8 cellular contexts compared by ENCODE assay signal in genomic region chr1:70204139-70204538, GRCh38. TPM values are rescaled to one million over a fixed set of nuclear protein-coding genes. Genes with fewer than 3 reads are reported as not detected.
A peak's percentile ranks its signal among the peaks of the same experiment; 100 is the strongest.
DNase-seq lines count a peak whose midpoint lies in the region; ATAC-seq and TF ChIP-seq lines count a peak whose summit lies in the region.

No MANE protein-coding gene starts in this region.

- CTCF ChIA-PET in activated CD4-positive, alpha-beta T cell treated with anti-CD3 and anti-CD28 coated beads, Interleukin-2, amount 10 ng/mL, durations not matched to agents 7 days and 5 days (lab: Charles Lee), result interaction anchor here (0.6 kb wide), 1 partner anchor 42 kb away, joined by 3 read pairs; no protein-coding TSS in a partner anchor

- H3K4me3 ChIP-seq in fibroblast of pulmonary artery (replicated peaks; ENCODE audit: low read depth, low read length), result peak overlapping the region; percentile 99
- H3K4me3 ChIP-seq in spleen, result peak overlapping the region in 5 of 8 donors; percentile 63 to 82 (median 69)

- WGBS in spleen, 5 donors, result 89 to 98% (median 94%) methylated on average over 1 of the region's 1 CpG

- no peaks in the 10 kb centered on the region for H3K9me3 Mint-ChIP-seq in activated CD4-positive, alpha-beta T cell treated with anti-CD3 and anti-CD28 coated beads, Interleukin-2, amount 10 ng/mL, durations not matched to agents 7 days and 5 days

- H3K4me3 Mint-ChIP-seq in activated CD4-positive, alpha-beta T cell treated with anti-CD3 and anti-CD28 coated beads, Interleukin-2, amount 10 ng/mL, durations not matched to agents 7 days and 5 days, result peak overlapping the region; percentile 100
- peak overlapping the region; percentile 96 for H3K4me3 Mint-ChIP-seq in T-helper 17 cell

- H3K27me3 ChIP-seq in spleen (replicated peaks in 1 of 7), result no peaks in the 10 kb centered on the region

- H3K36me3 ChIP-seq in spleen, result peaks cover 0 to 17% (median 0%) of the 10 kb centered on the region in 6 donors

- no peak overlapping the region for H3K27ac ChIP-seq in spleen

- POLR2A ChIA-PET in activated CD4-positive, alpha-beta T cell treated with anti-CD3 and anti-CD28 coated beads, Interleukin-2, amount 10 ng/mL, durations not matched to agents 7 days and 5 days (lab: Charles Lee), result interaction anchor here (1.3 kb wide), 1 partner anchor 149 kb away, joined by 4 read pairs; no protein-coding TSS in a partner anchor

- ATAC-seq in T-helper 17 cell (no peak), HG02763 (IDR thresholded peaks at IDR 0.05; ENCODE audit: unreplicated experiment) (no peak)

- H3K36me3 Mint-ChIP-seq in activated CD4-positive, alpha-beta T cell treated with anti-CD3 and anti-CD28 coated beads, Interleukin-2, amount 10 ng/mL, durations not matched to agents 7 days and 5 days (ENCODE audit: low read depth), result peaks cover 22% of the 10 kb centered on the region
- no peaks in the 10 kb centered on the region for H3K36me3 Mint-ChIP-seq in T-helper 17 cell (ENCODE audit: low read depth)

- no peak for DNase-seq in activated CD4-positive, alpha-beta T cell treated with anti-CD3 and anti-CD28 coated beads, Interleukin-2, amount 10 ng/mL, durations not matched to agents 7 days and 5 days
- no peak for DNase-seq in activated CD4-positive, alpha-beta T cell treated with anti-CD3 and anti-CD28 coated beads for 4 hours
- DNase-seq in T-helper 17 cell (no peak), fibroblast of pulmonary artery (ENCODE audit: low read depth) (no peak), spleen (no peak), inferior parietal cortex (ENCODE audit: extremely low spot score) (no peak), LoVo (ENCODE audit: low spot score) (no peak)

- intact Hi-C loops in spleen (cut with DNase I; ENCODE audit: low total_unique reads), result no loop called here

- peak overlapping the region; percentile 100 for H3K27ac Mint-ChIP-seq in activated CD4-positive, alpha-beta T cell treated with anti-CD3 and anti-CD28 coated beads, Interleukin-2, amount 10 ng/mL, durations not matched to agents 7 days and 5 days
- peak overlapping the region; percentile 98 for H3K27ac Mint-ChIP-seq in T-helper 17 cell

- peaks cover 60% of the 10 kb centered on the region for H3K4me1 Mint-ChIP-seq in activated CD4-positive, alpha-beta T cell treated with anti-CD3 and anti-CD28 coated beads, Interleukin-2, amount 10 ng/mL, durations not matched to agents 7 days and 5 days
- H3K4me1 Mint-ChIP-seq in T-helper 17 cell, result peaks cover 46% of the 10 kb centered on the region

- H3K9me3 ChIP-seq in T-helper 17 cell (ENCODE audit: control insufficient read depth, low read length, poor library complexity, severe bottlenecking) (no peaks in the 10 kb centered on the region), spleen (no peaks in the 10 kb centered on the region)

- TF ChIP-seq CTCF in fibroblast of pulmonary artery (IDR thresholded peaks at IDR 0.05; ENCODE audit: low read length, missing control alignments) (no peak), spleen (IDR thresholded peaks at IDR 0.05 in 8 of 11, conservative IDR thresholded peaks at IDR 0.05 in 3 of 11) (no peak)

- TF ChIP-seq POLR2A in spleen (IDR thresholded peaks at IDR 0.05), result no peak

- peaks cover 31 to 76% (median 60%) of the 10 kb centered on the region in 6 donors for H3K4me1 ChIP-seq in spleen

- H3K27me3 Mint-ChIP-seq in activated CD4-positive, alpha-beta T cell treated with anti-CD3 and anti-CD28 coated beads, Interleukin-2, amount 10 ng/mL, durations not matched to agents 7 days and 5 days, result no peaks in the 10 kb centered on the region
- no peaks in the 10 kb centered on the region for H3K27me3 Mint-ChIP-seq in T-helper 17 cell

RNA-seq across cellular contexts. Expression of gene LRRC40, which starts 1.2 kb away (rescaled TPM):
- total RNA-seq in activated CD4-positive, alpha-beta T cell treated with anti-CD3 and anti-CD28 coated beads, Interleukin-2, amount 10 ng/mL, durations not matched to agents 7 days and 5 days, result 10 to 100 TPM; 19.4 to 24.7 TPM
- 10 to 100 TPM; 11.6 to 12.6 TPM for total RNA-seq in T-helper 17 cell
- total RNA-seq in spleen, result 10 to 100 TPM in 6 of 7 donors, 1 to 10 TPM in 1; 9.7 to 18.4 (median 14.1) TPM
- 10 to 100 TPM in 1 of 3 donors, 1 to 10 TPM in 2; 9.0 to 10.7 (median 9.7) TPM for polyA plus RNA-seq in spleen

RNA-seq across cellular contexts. Expression of gene SRSF11, which starts 17.0 kb away (rescaled TPM):
- 100 to 1,000 TPM; 188 to 204 TPM for total RNA-seq in activated CD4-positive, alpha-beta T cell treated with anti-CD3 and anti-CD28 coated beads, Interleukin-2, amount 10 ng/mL, durations not matched to agents 7 days and 5 days
- total RNA-seq in T-helper 17 cell (100 to 1,000 TPM; 325 to 327 TPM), spleen (100 to 1,000 TPM; 148 to 268 (median 186) TPM)
- 100 to 1,000 TPM; 119 to 233 (median 134) TPM for polyA plus RNA-seq in spleen
